ENCODE assay signal across 17 cellular contexts in the genomic region with DNA sequence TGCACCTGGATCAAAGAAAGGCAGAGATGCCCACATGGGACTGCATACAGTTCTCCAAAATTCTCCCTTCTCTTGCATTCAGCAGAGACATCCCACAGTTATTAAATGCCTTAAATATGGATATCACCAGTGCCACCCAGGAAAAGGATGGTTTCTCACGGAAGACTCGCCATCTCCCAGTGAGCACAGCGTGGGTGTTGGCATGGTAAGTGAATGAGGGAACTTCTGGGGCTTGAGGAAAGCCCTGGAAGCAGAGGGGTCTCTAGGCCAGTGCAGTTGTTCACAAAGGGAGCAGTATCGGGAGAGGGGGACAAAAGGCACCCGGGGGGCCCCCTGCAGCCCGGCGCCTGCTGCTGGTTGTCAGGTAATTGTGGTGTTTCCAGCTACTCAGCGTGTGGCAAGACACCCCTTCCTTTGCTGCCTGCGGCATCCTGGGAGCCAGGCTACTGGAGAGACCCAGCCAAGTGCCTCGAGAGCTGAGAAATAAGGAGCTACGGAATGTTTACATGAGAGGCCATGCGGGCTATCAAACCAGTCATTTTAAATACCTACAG.
A peak's percentile ranks its signal among the peaks of the same experiment; 100 is the strongest.
DNase-seq lines count a peak whose midpoint lies in the region; ATAC-seq and TF ChIP-seq lines count a peak whose summit lies in the region.
"Had no signal": no experiment of that assay in that cellular context is flagged by ENCODE, and none has a peak within 500 bp of the region (broad histone marks: within the 10 kb centered on the region; RNA-seq: fewer than 3 reads in every experiment).

No MANE protein-coding gene starts in this region.

- TF ChIP-seq CTCF in coronary artery (IDR thresholded peaks at IDR 0.05) = no peak
- no peak for TF ChIP-seq CTCF in vagina (IDR thresholded peaks at IDR 0.05)

- intact Hi-C loops in cardiac septum (cut with DNase I) = no loop called here
- intact Hi-C loops in left ventricle myocardium superior (cut with micrococcal nuclease) = no loop called here
- intact Hi-C loops in vagina (cut with DNase I) = no loop called here

- TF ChIP-seq POLR2A in vagina (IDR thresholded peaks at IDR 0.05) = no peak

- DNase-seq in cardiac septum (ENCODE audit: low spot score) (peak; percentile 33), left ventricle myocardium superior (no peak), coronary artery (ENCODE audit: low spot score) (peak; percentile 47), vagina (ENCODE audit: extremely low spot score in 2 of 2) (peak; percentile 67 to 85), hypothalamus (lab: John Stamatoyannopoulos, UW) (no peak)
- DNase-seq: DMS 273 treated with DMSO at 0.1 percent for 48 hours; DND-41; KG1; NCI-H1417 treated with DMSO at 0.1 percent for 48 hours; NCI-H2029; NCI-H748 treated with DMSO at 0.1 percent for 48 hours; NK-92 treated with Interleukin-12 subunit alpha and Interleukin-12 subunit beta, amount 100 ng/mL, for 24 hours; Peyer's patch had no signal

- no peaks in the 10 kb centered on the region for H3K27me3 ChIP-seq in neuron (ENCODE audit: insufficient read depth, low read length)
- H3K27me3 ChIP-seq in vagina = no peaks in the 10 kb centered on the region
- H3K27me3 ChIP-seq: Peyer's patch, SJSA1 had no signal

- H3K4me1 ChIP-seq in neuron (ENCODE audit: insufficient read depth, low read length) = peaks cover 34% of the 10 kb centered on the region
- H3K4me1 ChIP-seq in vagina = no peaks in the 10 kb centered on the region
- H3K4me1 ChIP-seq: Peyer's patch had no signal

- H3K4me3 ChIP-seq in coronary artery (no peak overlapping the region), neuron (ENCODE audit: low read length) (no peak overlapping the region), vagina (no peak overlapping the region)
- H3K4me3 ChIP-seq: Peyer's patch, SJSA1 had no signal

- H3K9me3 ChIP-seq in neuron (ENCODE audit: low read length) (no peaks in the 10 kb centered on the region), vagina (no peaks in the 10 kb centered on the region)
- H3K9me3 ChIP-seq: Peyer's patch, SJSA1 had no signal

- peak overlapping the region; percentile 19 for H2AFZ ChIP-seq in neuron (ENCODE audit: low read depth, low read length)

- no peak for ATAC-seq in left ventricle myocardium superior
- ATAC-seq in HG03196 (IDR thresholded peaks at IDR 0.05; ENCODE audit: unreplicated experiment) = no peak
- no peak for ATAC-seq in HG03108 (IDR thresholded peaks at IDR 0.05; ENCODE audit: unreplicated experiment)

- H3K36me3 ChIP-seq in neuron (ENCODE audit: insufficient read depth, low read length) (no peaks in the 10 kb centered on the region), vagina (no peaks in the 10 kb centered on the region)
- H3K36me3 ChIP-seq: Peyer's patch, SJSA1 had no signal

- H3K27ac ChIP-seq in coronary artery = no peak overlapping the region
- H3K27ac ChIP-seq in vagina = no peak overlapping the region
- H3K27ac ChIP-seq: Peyer's patch, SJSA1 had no signal

Comparison
In these comparisons a context has a peak if more than half of its experiments do, and no peak if none do; other contexts are left out.
1. DNase-seq: peak in cardiac septum (single experiment), coronary artery (single experiment) and vagina (2 of 2); none in left ventricle myocardium superior (single experiment) and hypothalamus (0 of 51).